9 cellular contexts compared by ENCODE assay signal in the genomic region with DNA sequence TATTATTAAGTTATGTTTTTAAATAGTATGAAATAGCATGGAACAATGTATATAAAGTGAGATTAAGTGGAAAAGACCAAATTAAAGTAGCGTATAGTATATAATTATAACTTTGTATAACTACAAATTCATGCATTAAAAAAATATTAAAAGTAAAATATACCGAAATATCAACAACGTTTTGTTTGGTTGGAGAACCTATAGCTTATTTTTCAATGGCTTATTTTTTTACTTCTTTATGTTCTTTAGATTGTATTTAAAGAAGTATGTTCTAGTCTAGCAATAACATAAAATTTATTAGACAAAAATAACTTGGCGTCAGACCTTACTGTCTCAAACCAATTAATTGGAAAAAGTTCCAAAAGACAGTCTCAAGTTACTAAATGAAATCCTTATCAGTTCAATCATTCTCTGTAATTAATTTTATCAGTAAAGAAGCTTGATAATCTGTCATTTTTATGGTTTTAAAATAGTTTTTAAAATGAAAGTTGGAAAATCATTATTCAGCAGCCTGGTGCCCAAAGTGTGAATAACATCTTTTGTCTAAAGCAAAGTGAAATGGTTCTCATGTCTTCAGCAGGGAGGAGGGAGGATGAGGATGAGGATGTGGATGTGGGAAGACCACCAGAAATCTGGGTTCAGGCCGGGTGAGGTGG. TPM values are rescaled to one million over a fixed set of nuclear protein-coding genes. Genes with fewer than 3 reads are reported as not detected.
A peak's percentile ranks its signal among the peaks of the same experiment; 100 is the strongest.
DNase-seq lines count a peak whose midpoint lies in the region; ATAC-seq and TF ChIP-seq lines count a peak whose summit lies in the region.
"Had no signal": no experiment of that assay in that cellular context is flagged by ENCODE, and none has a peak within 500 bp of the region (broad histone marks: within the 10 kb centered on the region; RNA-seq: fewer than 3 reads in every experiment).

No MANE protein-coding gene starts in this region.

- peak overlapping the region; percentile 51 for H3K4me3 Mint-ChIP-seq in activated naive CD4-positive, alpha-beta T cell treated with anti-CD3 and anti-CD28 coated beads, Interleukin-2, amount 50 U/mL, for 24 hours
- H3K4me3 Mint-ChIP-seq in WTC11, result peak overlapping the region; percentile 55

- TF ChIP-seq EP300 in suprapubic skin (IDR thresholded peaks at IDR 0.05), result no peak

- CTCF ChIA-PET in WTC11 (lab: Charles Lee), result interaction anchor here (0.7 to 1.9 kb wide), 6 partner anchors 11 to 116 kb away, joined by 3 to 7 read pairs (median 4); a partner anchor contains a TSS

- no peaks in the 10 kb centered on the region for H3K36me3 Mint-ChIP-seq in activated naive CD4-positive, alpha-beta T cell treated with anti-CD3 and anti-CD28 coated beads, Interleukin-2, amount 50 U/mL, for 24 hours
- H3K36me3 Mint-ChIP-seq in WTC11, result no peaks in the 10 kb centered on the region

- WGBS in suprapubic skin, result 27% methylated on average over 5 of the region's 5 CpGs

- H3K36me3 ChIP-seq in suprapubic skin, result peaks cover 2% of the 10 kb centered on the region

- H3K4me1 Mint-ChIP-seq in activated naive CD4-positive, alpha-beta T cell treated with anti-CD3 and anti-CD28 coated beads, Interleukin-2, amount 50 U/mL, for 24 hours, result peaks cover 4% of the 10 kb centered on the region
- H3K4me1 Mint-ChIP-seq in WTC11, result peaks cover 34% of the 10 kb centered on the region

- H3K27me3 Mint-ChIP-seq in activated naive CD4-positive, alpha-beta T cell treated with anti-CD3 and anti-CD28 coated beads, Interleukin-2, amount 50 U/mL, for 24 hours, result peaks cover 24% of the 10 kb centered on the region
- peaks cover 6% of the 10 kb centered on the region; the same call in 1 of the 2 replicates for H3K27me3 Mint-ChIP-seq in WTC11 (ENCODE audit: low read depth)

- TF ChIP-seq CTCF in WTC11 (IDR thresholded peaks at IDR 0.05) (no peak), suprapubic skin (IDR thresholded peaks at IDR 0.05) (no peak)

- TF ChIP-seq POLR2A in suprapubic skin (IDR thresholded peaks at IDR 0.05) (no peak), GM18505 (IDR thresholded peaks at IDR 0.05; ENCODE audit: borderline replicate concordance, extremely low read depth, insufficient read depth, insufficient read length) (no peak)

- H3K4me3 ChIP-seq in iPS-18c (ENCODE audit: insufficient read depth, low read depth, low read length), result peak overlapping the region; percentile 55
- H3K4me3 ChIP-seq in suprapubic skin, result peak overlapping the region; percentile 58

- peaks cover 15% of the 10 kb centered on the region for H3K4me1 ChIP-seq in suprapubic skin

- no peak for DNase-seq in activated naive CD4-positive, alpha-beta T cell treated with Interleukin-2 at 50 U/mL for 16 hours
- DNase-seq in WTC11 (ENCODE audit: low spot score) (no peak), suprapubic skin (ENCODE audit: low spot score in 2 of 2) (no peak), GOT3 (lab: John Stamatoyannopoulos, UW) (no peak), kidney tubule cell (ENCODE audit: low spot score) (no peak)

- ATAC-seq in WTC11 (no peak), GM18505 (IDR thresholded peaks at IDR 0.05; ENCODE audit: unreplicated experiment) (no peak)

- H3K9me3 Mint-ChIP-seq in activated naive CD4-positive, alpha-beta T cell treated with anti-CD3 and anti-CD28 coated beads, Interleukin-2, amount 50 U/mL, for 24 hours, result no peaks in the 10 kb centered on the region
- no peaks in the 10 kb centered on the region for H3K9me3 Mint-ChIP-seq in WTC11

- no peak overlapping the region for H3K27ac ChIP-seq in suprapubic skin
- H3K27ac ChIP-seq: epithelial cell of prostate had no signal

- H3K27me3 ChIP-seq in suprapubic skin, result no peaks in the 10 kb centered on the region

- no peak overlapping the region for H3K27ac Mint-ChIP-seq in activated naive CD4-positive, alpha-beta T cell treated with anti-CD3 and anti-CD28 coated beads, Interleukin-2, amount 50 U/mL, for 24 hours
- no peak overlapping the region for H3K27ac Mint-ChIP-seq in WTC11

- POLR2A ChIA-PET in WTC11 (lab: Charles Lee), result no interaction called here

- no peaks in the 10 kb centered on the region for H3K9me3 ChIP-seq in iPS-18c (ENCODE audit: control insufficient read depth, insufficient read depth, low read length)
- no peaks in the 10 kb centered on the region for H3K9me3 ChIP-seq in suprapubic skin

TF ChIP-seq in WTC11, 78 proteins besides CTCF, POLR2A, EP300 and RAD21:
- TF ChIP-seq, protein P1, sequence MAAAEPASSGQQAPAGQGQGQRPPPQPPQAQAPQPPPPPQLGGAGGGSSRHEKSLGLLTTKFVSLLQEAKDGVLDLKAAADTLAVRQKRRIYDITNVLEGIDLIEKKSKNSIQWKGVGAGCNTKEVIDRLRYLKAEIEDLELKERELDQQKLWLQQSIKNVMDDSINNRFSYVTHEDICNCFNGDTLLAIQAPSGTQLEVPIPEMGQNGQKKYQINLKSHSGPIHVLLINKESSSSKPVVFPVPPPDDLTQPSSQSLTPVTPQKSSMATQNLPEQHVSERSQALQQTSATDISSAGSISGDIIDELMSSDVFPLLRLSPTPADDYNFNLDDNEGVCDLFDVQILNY (CRISPR knock-in tag; IDR thresholded peaks at IDR 0.05), result no peak
- TF ChIP-seq ESRRA (CRISPR knock-in tag; IDR thresholded peaks at IDR 0.05; ENCODE audit: borderline replicate concordance) (no peak), GABPB1 (CRISPR knock-in tag; IDR thresholded peaks at IDR 0.05) (no peak), IRF2 (CRISPR knock-in tag; IDR thresholded peaks at IDR 0.05; ENCODE audit: borderline replicate concordance, low read depth) (no peak), ZNF121 (CRISPR knock-in tag; IDR thresholded peaks at IDR 0.05) (no peak), JAZF1 (CRISPR knock-in tag; IDR thresholded peaks at IDR 0.05) (no peak), SMAD4 (CRISPR knock-in tag; IDR thresholded peaks at IDR 0.05) (no peak), ZNF138 (CRISPR knock-in tag; conservative IDR thresholded peaks at IDR 0.05) (no peak), EMX1 (CRISPR knock-in tag; IDR thresholded peaks at IDR 0.05) (no peak), MYBL2 (CRISPR knock-in tag; IDR thresholded peaks at IDR 0.05) (no peak), RELA (CRISPR knock-in tag; IDR thresholded peaks at IDR 0.05; ENCODE audit: borderline replicate concordance) (no peak), OVOL2 (CRISPR knock-in tag; IDR thresholded peaks at IDR 0.05; ENCODE audit: borderline replicate concordance) (no peak), GTF2I (CRISPR knock-in tag; conservative IDR thresholded peaks at IDR 0.05) (no peak)
- TF ChIP-seq, protein P2, sequence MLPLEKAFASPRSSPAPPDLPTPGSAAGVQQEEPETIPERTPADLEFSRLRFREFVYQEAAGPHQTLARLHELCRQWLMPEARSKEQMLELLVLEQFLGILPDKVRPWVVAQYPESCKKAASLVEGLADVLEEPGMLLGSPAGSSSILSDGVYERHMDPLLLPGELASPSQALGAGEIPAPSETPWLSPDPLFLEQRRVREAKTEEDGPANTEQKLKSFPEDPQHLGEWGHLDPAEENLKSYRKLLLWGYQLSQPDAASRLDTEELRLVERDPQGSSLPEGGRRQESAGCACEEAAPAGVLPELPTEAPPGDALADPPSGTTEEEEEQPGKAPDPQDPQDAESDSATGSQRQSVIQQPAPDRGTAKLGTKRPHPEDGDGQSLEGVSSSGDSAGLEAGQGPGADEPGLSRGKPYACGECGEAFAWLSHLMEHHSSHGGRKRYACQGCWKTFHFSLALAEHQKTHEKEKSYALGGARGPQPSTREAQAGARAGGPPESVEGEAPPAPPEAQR (CRISPR knock-in tag; IDR thresholded peaks at IDR 0.05), result no peak
- TF ChIP-seq, protein P3, sequence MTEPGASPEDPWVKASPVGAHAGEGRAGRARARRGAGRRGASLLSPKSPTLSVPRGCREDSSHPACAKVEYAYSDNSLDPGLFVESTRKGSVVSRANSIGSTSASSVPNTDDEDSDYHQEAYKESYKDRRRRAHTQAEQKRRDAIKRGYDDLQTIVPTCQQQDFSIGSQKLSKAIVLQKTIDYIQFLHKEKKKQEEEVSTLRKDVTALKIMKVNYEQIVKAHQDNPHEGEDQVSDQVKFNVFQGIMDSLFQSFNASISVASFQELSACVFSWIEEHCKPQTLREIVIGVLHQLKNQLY (CRISPR knock-in tag; IDR thresholded peaks at IDR 0.05), result no peak
- TF ChIP-seq, protein P4, sequence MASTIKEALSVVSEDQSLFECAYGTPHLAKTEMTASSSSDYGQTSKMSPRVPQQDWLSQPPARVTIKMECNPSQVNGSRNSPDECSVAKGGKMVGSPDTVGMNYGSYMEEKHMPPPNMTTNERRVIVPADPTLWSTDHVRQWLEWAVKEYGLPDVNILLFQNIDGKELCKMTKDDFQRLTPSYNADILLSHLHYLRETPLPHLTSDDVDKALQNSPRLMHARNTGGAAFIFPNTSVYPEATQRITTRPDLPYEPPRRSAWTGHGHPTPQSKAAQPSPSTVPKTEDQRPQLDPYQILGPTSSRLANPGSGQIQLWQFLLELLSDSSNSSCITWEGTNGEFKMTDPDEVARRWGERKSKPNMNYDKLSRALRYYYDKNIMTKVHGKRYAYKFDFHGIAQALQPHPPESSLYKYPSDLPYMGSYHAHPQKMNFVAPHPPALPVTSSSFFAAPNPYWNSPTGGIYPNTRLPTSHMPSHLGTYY (CRISPR knock-in tag; IDR thresholded peaks at IDR 0.05), result no peak

RNA-seq across cellular contexts. Expression of a gene that starts 46.7 kb away (rescaled TPM):
- total RNA-seq in WTC11 (2021) (0.70 to 0.92 TPM (median 0.89 TPM) in 3 replicates), suprapubic skin (1 to 10 TPM; 3.8 to 8.8 (median 7.1) TPM)
